ENCODE assay signal across 8 cellular contexts in genomic region chr17:62965649-62966425, GRCh38. TPM values are rescaled to one million over a fixed set of nuclear protein-coding genes. Genes with fewer than 3 reads are reported as not detected.
DNase-seq lines count a peak whose midpoint lies in the region; ATAC-seq and TF ChIP-seq lines count a peak whose summit lies in the region.

TSS of gene TANC2 (plus strand) at chr17:62966235. CDS start at chr17:63009560, 43,325 bp downstream.

- no peak within 1 kb of the TSS for H2BK120ac ChIP-seq in neuronal stem cell (ENCODE audit: low read depth, low read length)

- H3K27ac ChIP-seq in CD4-positive, alpha-beta T cell (ENCODE audit: low read depth, low read length): peak within 1 kb of the TSS; percentile 83
- H3K27ac ChIP-seq in neuronal stem cell (replicated peaks; ENCODE audit: low read length) (peak within 1 kb of the TSS; percentile 43), stomach (peak within 1 kb of the TSS; percentile 87 to 95 (median 92))

- peaks cover 6% of the 10 kb centered on the region for H3K36me3 Mint-ChIP-seq in CD4-positive, alpha-beta T cell (ENCODE audit: low read depth)
- H3K36me3 Mint-ChIP-seq in activated naive CD4-positive, alpha-beta T cell treated with anti-CD3 and anti-CD28 coated beads, Interleukin-2, amount 50 U/mL, for 24 hours: peaks cover 2% of the 10 kb centered on the region

- H3K27me3 ChIP-seq in CD4-positive, alpha-beta T cell (ENCODE audit: control insufficient read depth, insufficient read depth, low read length): no peaks in the 10 kb centered on the region
- peaks cover 0 to 5% (median 0%) of the 10 kb centered on the region in 3 experiments for H3K27me3 ChIP-seq in neuronal stem cell (ENCODE audit: control insufficient read depth in 3 of 3, insufficient read depth in 3 of 3, low read depth in 1 of 3, low read length in 3 of 3)
- H3K27me3 ChIP-seq in stomach: no peaks in the 10 kb centered on the region

- peak within 1 kb of the TSS; percentile 57 to 96 for H3K4me3 ChIP-seq in neuronal stem cell (ENCODE audit: low read length in 2 of 2)
- H3K4me3 ChIP-seq in stomach: peak within 1 kb of the TSS; percentile 84 to 96 (median 92)

- H3K27ac Mint-ChIP-seq in CD4-positive, alpha-beta T cell: peak within 1 kb of the TSS; percentile 98
- peak within 1 kb of the TSS; percentile 88 for H3K27ac Mint-ChIP-seq in activated naive CD4-positive, alpha-beta T cell treated with anti-CD3 and anti-CD28 coated beads, Interleukin-2, amount 50 U/mL, for 24 hours

- H3K9me3 ChIP-seq in CD4-positive, alpha-beta T cell (ENCODE audit: control insufficient read depth, low read length): no peaks in the 10 kb centered on the region
- H3K9me3 ChIP-seq in neuronal stem cell (replicated peaks in 1 of 2; ENCODE audit: control insufficient read depth in 2 of 2, insufficient read depth in 1 of 2, low read depth in 1 of 2, low read length in 2 of 2) (no peaks in the 10 kb centered on the region), stomach (no peaks in the 10 kb centered on the region)

- no peak for TF ChIP-seq EP300 in stomach (IDR thresholded peaks at IDR 0.05)

- TF ChIP-seq POLR2A in stomach (IDR thresholded peaks at IDR 0.05): no peak

- H2AK5ac ChIP-seq in neuronal stem cell (ENCODE audit: low read depth, low read length): no peak within 1 kb of the TSS

- H3K4me1 ChIP-seq in neuronal stem cell (ENCODE audit: control insufficient read depth in 2 of 2, insufficient read depth in 1 of 2, low read depth in 1 of 2, low read length in 2 of 2) (peaks cover 2 to 10% of the 10 kb centered on the region in 2 donors), stomach (peaks cover 4 to 36% (median 31%) of the 10 kb centered on the region in 4 donors)

- POLR2A ChIA-PET in CD4-positive, alpha-beta T cell (lab: Charles Lee): interaction anchor here (3.1 kb wide), 1 partner anchor 242 kb away, joined by 17 read pairs; no protein-coding TSS in a partner anchor

- H3K27me3 Mint-ChIP-seq in CD4-positive, alpha-beta T cell: no peaks in the 10 kb centered on the region
- H3K27me3 Mint-ChIP-seq in activated naive CD4-positive, alpha-beta T cell treated with anti-CD3 and anti-CD28 coated beads, Interleukin-2, amount 50 U/mL, for 24 hours: no peaks in the 10 kb centered on the region

- peak within 1 kb of the TSS; percentile 84 for H3K9ac ChIP-seq in neuronal stem cell (ENCODE audit: low read depth, low read length, poor library complexity)

- H3K4me3 Mint-ChIP-seq in CD4-positive, alpha-beta T cell: peak within 1 kb of the TSS; percentile 97
- H3K4me3 Mint-ChIP-seq in activated naive CD4-positive, alpha-beta T cell treated with anti-CD3 and anti-CD28 coated beads, Interleukin-2, amount 50 U/mL, for 24 hours: peak within 1 kb of the TSS; percentile 87

- H3K36me3 ChIP-seq in neuronal stem cell (replicated peaks in 1 of 2; ENCODE audit: control insufficient read depth in 2 of 2, insufficient read depth in 2 of 2, low read length in 2 of 2) (no peaks in the 10 kb centered on the region), stomach (no peaks in the 10 kb centered on the region)

- H3K14ac ChIP-seq in neuronal stem cell (ENCODE audit: low read length): peak within 1 kb of the TSS; percentile 89

- no peak within 1 kb of the TSS for H2BK12ac ChIP-seq in neuronal stem cell (ENCODE audit: low read length)

- ATAC-seq in CD4-positive, alpha-beta T cell (ENCODE audit: poor library complexity): peak; percentile 72
- ATAC-seq in GM21526 (IDR thresholded peaks at IDR 0.05; ENCODE audit: low FRiP score, unreplicated experiment): peak; percentile 61
- ATAC-seq in SK-N-SH treated with all-trans-retinoic acid at 6 μM for 48 hours: peak; percentile 70

- CTCF ChIA-PET in CD4-positive, alpha-beta T cell (lab: Charles Lee): no interaction called here

- WGBS in neuronal stem cell (ENCODE audit: extremely low coverage in 2 of 2, insufficient read length in 2 of 2, insufficient replicate concordance in 1 of 2), 2 donors: no CpG with 5 or more reads among the region's 82 CpGs
- 2 to 6% (median 3%) methylated on average over 19 to 81 of the region's 82 CpGs for WGBS in stomach, 5 donors

- H2BK5ac ChIP-seq in neuronal stem cell (ENCODE audit: low read length): peak within 1 kb of the TSS; percentile 66

- H2AFZ ChIP-seq in neuronal stem cell (ENCODE audit: low read length): peak within 1 kb of the TSS; percentile 98

- no peak within 1 kb of the TSS for H4K8ac ChIP-seq in neuronal stem cell (ENCODE audit: low read depth, low read length)

- peak within 1 kb of the TSS; percentile 94 for H3K18ac ChIP-seq in neuronal stem cell (ENCODE audit: low read length)

- peak within 1 kb of the TSS; percentile 94 for H2BK15ac ChIP-seq in neuronal stem cell (ENCODE audit: low read length)

- no peaks in the 10 kb centered on the region for H3K79me1 ChIP-seq in neuronal stem cell (ENCODE audit: low read depth, low read length)

- peak within 1 kb of the TSS; percentile 99 for H3K4me2 ChIP-seq in neuronal stem cell (ENCODE audit: insufficient read depth, low read length, poor library complexity, severe bottlenecking)

- peak; percentile 67 to 84 (median 77) for DNase-seq in CD4-positive, alpha-beta T cell
- peak; percentile 61 for DNase-seq in M059J (ENCODE audit: low read depth)
- peak; percentile 85 for DNase-seq in globus pallidus (ENCODE audit: low spot score)
- peak; percentile 67 for DNase-seq in neuronal stem cell (ENCODE audit: low spot score)
- DNase-seq in stomach: peak; percentile 78

- no peak within 1 kb of the TSS for H4K91ac ChIP-seq in neuronal stem cell (ENCODE audit: low read depth, low read length, poor library complexity)

- H3K23ac ChIP-seq in neuronal stem cell (ENCODE audit: low read depth, low read length, poor library complexity): no peak within 1 kb of the TSS

- peaks cover 37% of the 10 kb centered on the region for H3K4me1 Mint-ChIP-seq in CD4-positive, alpha-beta T cell (ENCODE audit: low read depth)
- H3K4me1 Mint-ChIP-seq in activated naive CD4-positive, alpha-beta T cell treated with anti-CD3 and anti-CD28 coated beads, Interleukin-2, amount 50 U/mL, for 24 hours: peaks cover 27% of the 10 kb centered on the region

- no peak for TF ChIP-seq CTCF in CD4-positive, alpha-beta T cell (IDR thresholded peaks at IDR 0.05)
- TF ChIP-seq CTCF in stomach (IDR thresholded peaks at IDR 0.05): no peak

- H3K4ac ChIP-seq in neuronal stem cell (ENCODE audit: low read length): no peak within 1 kb of the TSS

- intact Hi-C loops in CD4-positive, alpha-beta T cell (cut with DNase I, micrococcal nuclease): loop anchor here in 1 of 2 experiments (5.0 to 10.0 kb wide), 6 partner anchors 409 to 1041 kb away; partner anchors contain the start of genes DCAF7, INTS2, MED13 and METTL2A
- intact Hi-C loops in stomach (cut with DNase I; ENCODE audit: low total_unique reads): loop anchor here (5.0 kb wide), 1 partner anchor 264 kb away; no protein-coding TSS in a partner anchor

- no peaks in the 10 kb centered on the region for H3K9me3 Mint-ChIP-seq in CD4-positive, alpha-beta T cell
- no peaks in the 10 kb centered on the region for H3K9me3 Mint-ChIP-seq in activated naive CD4-positive, alpha-beta T cell treated with anti-CD3 and anti-CD28 coated beads, Interleukin-2, amount 50 U/mL, for 24 hours

TF ChIP-seq in SK-N-SH treated with all-trans-retinoic acid at 6 μM for 48 hours, 23 proteins besides CTCF, POLR2A, EP300 and RAD21 (continues in another document):
- TF ChIP-seq CSDC2 (CRISPR knock-in tag; IDR thresholded peaks at IDR 0.05) (peak; percentile 95), ZFP3 (CRISPR knock-in tag; IDR thresholded peaks at IDR 0.05) (peak; percentile 79), POU6F1 (CRISPR knock-in tag; IDR thresholded peaks at IDR 0.05; ENCODE audit: borderline replicate concordance, low read depth) (no peak), GLIS3 (CRISPR knock-in tag; IDR thresholded peaks at IDR 0.05) (peak; percentile 83; the same call in 1 of the 2 replicates), SNAI2 (CRISPR knock-in tag; IDR thresholded peaks at IDR 0.05) (peak; percentile 65; the same call in 1 of the 2 replicates), BACH2 (CRISPR knock-in tag; IDR thresholded peaks at IDR 0.05; ENCODE audit: borderline replicate concordance) (0 out of 2 replicates have a peak, but pooled peaks have one; percentile 45), ZNF70 (CRISPR knock-in tag; IDR thresholded peaks at IDR 0.05) (peak; percentile 69; the same call in 1 of the 2 replicates), PPARA (CRISPR knock-in tag; IDR thresholded peaks at IDR 0.05; ENCODE audit: borderline replicate concordance) (no peak)

RNA-seq across cellular contexts. Expression of gene TANC2, which starts in this region (rescaled TPM):
- total RNA-seq in CD4-positive, alpha-beta T cell: 10 to 100 TPM; 29.1 to 33.7 TPM
- total RNA-seq in M059J (2014; rRNA removed; shearing (Covaris generic)): 8.3 and 14.0 TPM in 2 replicates
- polyA plus RNA-seq in neuronal stem cell (2013, experiment 1 of 2): 6.7 TPM
- polyA plus RNA-seq in neuronal stem cell (2013, experiment 2 of 2): 7.0 TPM
- 10 to 100 TPM in 4 of 5 donors, 1 to 10 TPM in 1; 7.8 to 99.1 (median 52.9) TPM for total RNA-seq in stomach
- 1 to 10 TPM; 1.1 to 3.2 (median 1.5) TPM for polyA plus RNA-seq in stomach

Comparison
In these comparisons a context has a peak if more than half of its experiments do, and no peak if none do; other contexts are left out.
1. Peak in every context shown above with its lines: DNase-seq, ATAC-seq, H3K4me3 ChIP-seq and H3K27ac ChIP-seq.